In the genomic region with DNA sequence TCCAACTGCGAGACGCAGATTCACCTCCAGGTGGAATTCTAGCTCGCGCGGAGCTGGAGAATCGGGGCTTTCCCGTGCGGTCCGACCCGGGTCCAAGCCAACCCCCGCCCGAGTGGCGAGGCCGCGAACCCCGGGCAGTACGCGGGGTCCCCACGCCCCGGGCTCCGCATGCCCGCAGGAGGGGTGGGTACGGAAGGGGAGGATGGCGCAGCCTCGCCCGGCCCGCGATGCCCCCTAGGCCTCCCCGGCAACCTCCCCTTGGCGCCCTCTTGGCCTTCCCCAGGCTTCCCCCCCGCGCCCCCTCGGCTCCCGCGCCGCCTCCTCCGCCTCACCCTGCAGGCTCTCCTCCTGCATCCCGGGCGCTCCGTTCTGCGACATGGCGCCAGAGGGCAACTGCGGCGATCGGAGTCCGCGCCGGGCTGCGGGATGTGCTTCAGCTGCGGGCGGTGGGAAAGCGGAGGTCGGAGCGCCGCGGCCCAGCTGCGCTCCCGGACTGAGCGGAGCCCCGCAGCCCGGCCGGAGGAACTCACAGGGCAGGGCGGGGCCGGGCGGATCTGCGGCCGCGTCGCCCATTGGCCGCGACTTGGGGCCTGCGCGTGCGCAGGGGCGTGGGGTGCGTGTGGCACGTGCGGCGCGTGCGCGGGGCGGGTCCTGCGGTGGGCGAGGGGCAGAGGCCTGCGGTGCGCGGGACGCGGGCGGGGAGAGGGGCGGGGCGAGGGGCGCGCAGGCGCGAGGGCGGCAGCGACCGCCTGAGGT, we compare ENCODE assay signal across 8 cellular contexts. TPM values are rescaled to one million over a fixed set of nuclear protein-coding genes. Genes with fewer than 3 reads are reported as not detected.
DNase-seq lines count a peak whose midpoint lies in the region; FAIRE-seq and TF ChIP-seq lines count a peak whose summit lies in the region.

A gene with protein sequence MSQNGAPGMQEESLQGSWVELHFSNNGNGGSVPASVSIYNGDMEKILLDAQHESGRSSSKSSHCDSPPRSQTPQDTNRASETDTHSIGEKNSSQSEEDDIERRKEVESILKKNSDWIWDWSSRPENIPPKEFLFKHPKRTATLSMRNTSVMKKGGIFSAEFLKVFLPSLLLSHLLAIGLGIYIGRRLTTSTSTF (minus strand): TSS at position 495 of the 756 bp plus-strand sequence. CDS start 117 bp downstream, at position 378.

- intact Hi-C loops in T-helper 2 cell treated with Interferon-gamma antibody and Interleukin-4, amounts not matched to agents 100 ng/mL and 5 ng/mL, for 36 hours (cut with micrococcal nuclease), result loop anchor here (1.0 to 10.0 kb wide), 4 partner anchors 9 to 351 kb away; partner anchors contain the start of gene LRRC27

- H3K4me1 Mint-ChIP-seq in HFFc6 (ENCODE audit: low read depth), result peaks cover 46% of the 10 kb centered on the region

- H3K27me3 ChIP-seq in right atrium auricular region, result no peaks in the 10 kb centered on the region

- no peaks in the 10 kb centered on the region for H3K27me3 Mint-ChIP-seq in HFFc6 (ENCODE audit: insufficient read depth)

- H3K36me3 Mint-ChIP-seq in HFFc6 (ENCODE audit: low read depth), result peaks cover 23% of the 10 kb centered on the region; the same call in 1 of the 2 replicates

- TF ChIP-seq CTCF in GM12864 (IDR thresholded peaks at IDR 0.05; ENCODE audit: low read depth, low read length, missing control alignments) (no peak), HFFc6 (IDR thresholded peaks at IDR 0.05) (peak; percentile 51), right atrium auricular region (IDR thresholded peaks at IDR 0.05) (no peak)

- H3K27ac ChIP-seq in right atrium auricular region, result peak within 1 kb of the TSS; percentile 89 to 91

- no peaks in the 10 kb centered on the region for H3K9me3 ChIP-seq in right atrium auricular region

- peaks cover 0 to 30% of the 10 kb centered on the region in 2 donors for H3K4me1 ChIP-seq in right atrium auricular region

- H3K4me3 Mint-ChIP-seq in HFFc6, result peak within 1 kb of the TSS; percentile 98

- H3K27ac Mint-ChIP-seq in HFFc6, result peak within 1 kb of the TSS; percentile 86

- no peaks in the 10 kb centered on the region for H3K36me3 ChIP-seq in right atrium auricular region

- DNase-seq in GM12864 (ENCODE audit: low read depth), result peak; percentile 66
- DNase-seq in HFFc6, result peak; percentile 91
- peak; percentile 78 for DNase-seq in NCI-H1105 (lab: John Stamatoyannopoulos, UW)
- peak; percentile 44 to 95 (median 88) for DNase-seq in anterior cingulate cortex (lab: John Stamatoyannopoulos, UW)
- DNase-seq in right atrium auricular region (ENCODE audit: low spot score), result peak; percentile 94
- peak; percentile 75 for DNase-seq in pulmonary artery endothelial cell (ENCODE audit: low read depth, low spot score)
- DNase-seq in urothelium cell line (ENCODE audit: low spot score), result peak; percentile 96

- peak within 1 kb of the TSS; percentile 96 for H3K4me3 ChIP-seq in GM12864 (ENCODE audit: low read depth, low read length)
- H3K4me3 ChIP-seq in right atrium auricular region, result peak within 1 kb of the TSS; percentile 99 to 100

- peak; percentile 30 for FAIRE-seq in urothelium cell line (lab: Jason Lieb, UNC)

- no peaks in the 10 kb centered on the region for H3K9me3 Mint-ChIP-seq in HFFc6

RNA-seq across cellular contexts. Expression of the gene that starts here (rescaled TPM):
- total RNA-seq in HFFc6 (2021; fragmentation: NEBNext Ultra II Directional; extraction: Animal tissue kit (Norgen Biotek cat#: 25700)), result 100 to 1,000 TPM in 1 of 6 experiments, 10 to 100 TPM in 5; 71.0 to 107 (median 78.3) TPM
- total RNA-seq in T-helper 2 cell treated with Interferon-gamma antibody and Interleukin-4, amounts not matched to agents 100 ng/mL and 5 ng/mL, for 36 hours, result 39.9 and 41.0 TPM in 2 replicates
- 100 to 1,000 TPM; 187 to 189 TPM for total RNA-seq in right atrium auricular region
- 76.0 and 85.7 TPM in 2 replicates for total RNA-seq in pulmonary artery endothelial cell

Comparison
In these comparisons a context has a peak if more than half of its experiments do, and no peak if none do; other contexts are left out.
1. Peak in every context shown above with its lines: DNase-seq, H3K4me3 ChIP-seq and H3K27ac ChIP-seq.